21 cellular contexts compared by ENCODE assay signal in genomic region chr5:136330353-136330913, GRCh38. TPM values are rescaled to one million over a fixed set of nuclear protein-coding genes. Genes with fewer than 3 reads are reported as not detected.
DNase-seq lines count a peak whose midpoint lies in the region; ATAC-seq, FAIRE-seq and TF ChIP-seq lines count a peak whose summit lies in the region.
"Had no signal": no experiment of that assay in that cellular context is flagged by ENCODE, and none has a peak within 500 bp of the region (broad histone marks: within the 10 kb centered on the region; RNA-seq: fewer than 3 reads in every experiment).

No MANE protein-coding gene starts in this region.

- in situ Hi-C loops in KBM-7 (cut with MboI; ENCODE audit: low pct_unique_long_range_greater_than_20kb, low sequenced_read_pairs), result no loop called here

- no peak overlapping the region for H3K4me3 ChIP-seq in pancreas
- H3K4me3 ChIP-seq: A549 had no signal

- 51 to 64% methylated on average over 6 of the region's 6 CpGs for WGBS in pancreas, 2 donors

- intact Hi-C loops in pancreas (cut with DNase I), result no loop called here

- TF ChIP-seq CTCF in pancreas (IDR thresholded peaks at IDR 0.05), result no peak

- H3K27me3 ChIP-seq in pancreas, result no peaks in the 10 kb centered on the region

- no peaks in the 10 kb centered on the region for H3K4me1 ChIP-seq in pancreas
- H3K4me1 ChIP-seq: A549 had no signal

- no peaks in the 10 kb centered on the region for H3K9me3 ChIP-seq in pancreas
- H3K9me3 ChIP-seq: A549 had no signal

- no peak for FAIRE-seq in pancreas (lab: Jason Lieb, UNC)
- FAIRE-seq: A549, G401.6, H54 had no signal

- no peaks in the 10 kb centered on the region for H3K36me3 ChIP-seq in pancreas

- DNase-seq in DMS153 (lab: John Stamatoyannopoulos, UW), result peak; percentile 25
- DNase-seq in ELF-1 (ENCODE audit: low read depth, low spot score), result peak; percentile 42
- peak; percentile 0 for DNase-seq in NCI-H2107 (lab: John Stamatoyannopoulos, UW)
- DNase-seq in NCI-H82 treated with DMSO at 0.1 percent for 48 hours (lab: John Stamatoyannopoulos, UW; ENCODE audit: unreplicated experiment), result peak; percentile 0
- DNase-seq in pancreas, result no peak
- no peak for DNase-seq in effector CD4-positive, alpha-beta T cell
- no peak for DNase-seq in KBM-7
- DNase-seq: C1 segment of cervical spinal cord, DMS 273 treated with DMSO at 0.1 percent for 48 hours, HFFc6, NCI-H1436 treated with DMSO at 0.1 percent for 48 hours, NCI-H69, PC-3 had no signal

- H3K27ac ChIP-seq in pancreas, result no peak overlapping the region
- H3K27ac ChIP-seq: A549, RWPE1 had no signal

- ATAC-seq in pancreas (no peak), HG02678 (IDR thresholded peaks at IDR 0.05; ENCODE audit: unreplicated experiment) (no peak)
- ATAC-seq: A549, PC-3 had no signal

RNA-seq across cellular contexts. Expression of gene TRPC7, which starts 34.9 kb away (rescaled TPM):
- total RNA-seq in pancreas, result not detected
- not detected for polyA plus RNA-seq in pancreas
- total RNA-seq: HFFc6, HT1080, LHCN-M2, PC-3 had no signal
- polyA plus RNA-seq: A549, IgD-negative memory B cell had no signal

Comparison
In these comparisons a context has a peak if more than half of its experiments do, and no peak if none do; other contexts are left out.
1. DNase-seq: peak in DMS153 (single experiment), ELF-1 (single experiment), NCI-H2107 (single experiment) and NCI-H82 treated with DMSO at 0.1 percent for 48 hours (single experiment); none in pancreas (0 of 6), effector CD4-positive, alpha-beta T cell (single experiment) and KBM-7 (single experiment).